In the genomic region with DNA sequence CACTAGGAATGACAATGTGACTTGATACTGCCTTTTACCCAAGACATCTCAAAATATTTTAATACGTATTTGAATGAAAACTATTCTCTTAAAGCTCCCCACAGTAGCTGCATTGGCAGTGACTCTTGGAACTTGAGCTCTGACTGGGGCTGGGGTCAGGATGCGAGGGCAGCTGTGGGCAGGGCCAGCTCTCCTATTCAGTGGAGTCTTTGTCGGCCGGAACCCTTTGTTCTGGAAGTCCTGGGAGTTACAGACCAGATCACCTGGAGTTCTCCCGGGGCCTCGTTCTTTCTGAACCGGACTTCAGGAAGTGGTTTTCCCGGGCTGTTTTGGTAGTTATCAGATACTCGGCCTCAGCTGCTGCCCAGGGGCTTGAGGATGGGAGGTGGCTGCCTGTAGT, we compare ENCODE assay signal across 22 cellular contexts.
"Had no signal": no experiment of that assay in that cellular context is flagged by ENCODE, and none has a peak within 500 bp of the region (broad histone marks: within the 10 kb centered on the region; RNA-seq: fewer than 3 reads in every experiment).

No MANE protein-coding gene starts in this region.

- DNase-seq: activated CD4-positive, alpha-beta T cell treated with anti-CD3 and anti-CD28 coated beads for 48 hours; activated CD8-positive, alpha-beta memory T cell treated with anti-CD3 and anti-CD28 coated beads, Interleukin-2, amount 50 U/mL, for 48 hours; activated naive CD4-positive, alpha-beta T cell; activated naive CD8-positive, alpha-beta T cell treated with anti-CD3 and anti-CD28 coated beads, Interleukin-2, amount 10 ng/mL, durations not matched to agents 7 days and 5 days; brain microvascular endothelial cell; effector CD8-positive, alpha-beta T cell; foreskin melanocyte; immature natural killer cell; lower lobe of right lung; right cardiac atrium; stimulated activated CD4-positive, alpha-beta T cell treated with anti-CD3 and anti-CD28 coated beads, Interleukin-4, amount 100 ng/mL, for 4 hours; stimulated activated CD8-positive, alpha-beta memory T cell treated with anti-CD3 and anti-CD28 coated beads, Interleukin-4, amount 100 ng/mL, for 48 hours; stimulated activated naive CD4-positive, alpha-beta T cell treated with Interleukin-2 at 50 U/mL for 16 hours; substantia nigra; trophoblast cell had no signal

- H3K27ac Mint-ChIP-seq: activated naive CD8-positive, alpha-beta T cell treated with anti-CD3 and anti-CD28 coated beads, Interleukin-2, amount 10 ng/mL, durations not matched to agents 7 days and 5 days; activated T-helper 1 cell treated with anti-CD3 and anti-CD28 coated beads, Interleukin-12 subunit alpha, Interleukin-12 subunit beta, Interleukin-2, Interleukin-4 antibody, amounts not matched to agents 30 ng/mL and 10 ng/mL and 1 ng/mL, durations not matched to agents 14 hours and 24 hours and 36 hours; T-helper 1 cell treated with Interleukin-12 subunit alpha and Interleukin-12 subunit beta and Interleukin-4 antibody, amounts not matched to agents 30 μg/mL and 1 μg/mL, for 36 hours had no signal

- H3K4me3 ChIP-seq: coronary artery, lower lobe of right lung, smooth muscle cell had no signal

- H3K27me3 Mint-ChIP-seq: activated naive CD8-positive, alpha-beta T cell treated with anti-CD3 and anti-CD28 coated beads, Interleukin-2, amount 10 ng/mL, durations not matched to agents 7 days and 5 days; central memory CD8-positive, alpha-beta T cell had no signal

- H3K4me2 ChIP-seq: smooth muscle cell had no signal

- H3K9me3 ChIP-seq: lower lobe of right lung, neutrophil had no signal

- H3K9me3 Mint-ChIP-seq: activated naive CD8-positive, alpha-beta T cell treated with anti-CD3 and anti-CD28 coated beads, Interleukin-2, amount 10 ng/mL, durations not matched to agents 7 days and 5 days; activated T-helper 1 cell treated with anti-CD3 and anti-CD28 coated beads, Interleukin-12 subunit alpha, Interleukin-12 subunit beta, Interleukin-2, Interleukin-4 antibody, amounts not matched to agents 30 ng/mL and 10 ng/mL and 1 ng/mL, durations not matched to agents 14 hours and 24 hours and 36 hours; central memory CD8-positive, alpha-beta T cell; immature natural killer cell; T-helper 1 cell treated with Interleukin-12 subunit alpha and Interleukin-12 subunit beta and Interleukin-4 antibody, amounts not matched to agents 30 μg/mL and 1 μg/mL, for 36 hours had no signal

- H3K27me3 ChIP-seq: brain microvascular endothelial cell, neutrophil had no signal

- H3K27ac ChIP-seq: brain microvascular endothelial cell, coronary artery, epithelial cell of prostate, lower lobe of right lung, neutrophil had no signal

- H3K4me3 Mint-ChIP-seq: activated naive CD8-positive, alpha-beta T cell treated with anti-CD3 and anti-CD28 coated beads, Interleukin-2, amount 10 ng/mL, durations not matched to agents 7 days and 5 days; activated T-helper 1 cell treated with anti-CD3 and anti-CD28 coated beads, Interleukin-12 subunit alpha, Interleukin-12 subunit beta, Interleukin-2, Interleukin-4 antibody, amounts not matched to agents 30 ng/mL and 10 ng/mL and 1 ng/mL, durations not matched to agents 14 hours and 24 hours and 36 hours; central memory CD8-positive, alpha-beta T cell; immature natural killer cell; T-helper 1 cell treated with Interleukin-12 subunit alpha and Interleukin-12 subunit beta and Interleukin-4 antibody, amounts not matched to agents 30 μg/mL and 1 μg/mL, for 36 hours had no signal

- H3K36me3 Mint-ChIP-seq: activated naive CD8-positive, alpha-beta T cell treated with anti-CD3 and anti-CD28 coated beads, Interleukin-2, amount 10 ng/mL, durations not matched to agents 7 days and 5 days had no signal

- H3K36me3 ChIP-seq: brain microvascular endothelial cell, lower lobe of right lung had no signal

- ATAC-seq: lower lobe of right lung had no signal
